Comparison of ENCODE assay signal across 8 cellular contexts in the genomic region with DNA sequence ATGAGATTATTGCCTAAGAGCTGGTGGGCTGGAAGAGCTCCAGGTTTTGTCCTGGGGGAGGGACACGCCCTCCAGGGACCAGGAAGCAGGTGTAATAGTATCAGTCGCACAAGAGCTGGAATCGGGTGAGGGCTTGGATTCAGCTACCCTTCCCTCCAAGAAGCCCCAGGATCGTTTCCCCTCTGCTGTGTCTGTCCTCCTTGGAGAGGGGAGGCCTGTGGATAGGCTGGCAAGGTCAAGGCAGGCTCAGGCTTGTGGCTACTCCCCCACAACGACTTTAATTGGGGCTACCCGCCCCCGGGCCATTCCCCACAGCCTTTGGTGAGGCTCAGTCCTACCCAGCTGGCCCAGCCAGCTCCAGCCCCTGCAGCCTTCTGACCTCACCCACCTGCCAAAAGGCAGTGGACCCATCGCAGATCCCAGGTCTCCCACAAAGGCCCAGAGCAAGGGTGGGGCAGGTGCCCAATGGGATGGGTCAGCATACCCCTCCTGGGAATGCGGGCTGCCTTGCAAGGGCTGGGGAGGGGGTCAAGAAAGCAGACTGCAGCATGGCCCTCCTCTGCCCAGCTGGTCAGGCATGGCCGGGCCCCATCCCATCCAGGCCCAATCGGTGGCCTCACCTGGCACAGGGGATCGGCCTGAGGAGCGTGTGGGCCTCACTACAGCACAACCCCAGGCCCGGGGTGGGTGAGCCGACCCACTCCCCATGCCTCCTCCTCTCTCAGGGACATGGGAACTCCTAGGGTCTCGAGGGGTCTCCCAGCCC. TPM values are rescaled to one million over a fixed set of nuclear protein-coding genes. Genes with fewer than 3 reads are reported as not detected.
DNase-seq lines count a peak whose midpoint lies in the region; ATAC-seq and TF ChIP-seq lines count a peak whose summit lies in the region.

No MANE protein-coding gene starts in this region.

- no peaks in the 10 kb centered on the region for H3K27me3 Mint-ChIP-seq in dendritic cell treated with granulocyte-macrophage colony-stimulating factor and Interleukin-4, amounts not matched to agents 40 ng/mL and 50 ng/mL, for 4 days

- peaks cover 54% of the 10 kb centered on the region for H3K36me3 Mint-ChIP-seq in dendritic cell treated with granulocyte-macrophage colony-stimulating factor and Interleukin-4, amounts not matched to agents 40 ng/mL and 50 ng/mL, for 4 days (ENCODE audit: low read depth)

- CTCF ChIA-PET in GM10248 (lab: Yijun Ruan, JAX), result interaction anchor here (0.6 to 2.0 kb wide), 4 partner anchors 10 to 388 kb away, joined by 3 to 8 read pairs (median 4); no protein-coding TSS in a partner anchor

- peak overlapping the region; percentile 96 for H3K27ac Mint-ChIP-seq in dendritic cell treated with granulocyte-macrophage colony-stimulating factor and Interleukin-4, amounts not matched to agents 40 ng/mL and 50 ng/mL, for 4 days

- intact Hi-C loops in dendritic cell treated with granulocyte-macrophage colony-stimulating factor and Interleukin-4, amounts not matched to agents 40 ng/mL and 50 ng/mL, for 4 days (cut with micrococcal nuclease), result loop anchor here (5.0 kb wide), 1 partner anchor 505 kb away; no protein-coding TSS in a partner anchor
- intact Hi-C loops in mucosa of descending colon (cut with DNase I, micrococcal nuclease), result loop anchor here in 1 of 2 donors (5.0 kb wide), 1 partner anchor 70 kb away; a partner anchor contains a TSS

- peak overlapping the region; percentile 69 for H3K4me3 ChIP-seq in GM12875 (ENCODE audit: low read depth, low read length)
- peak overlapping the region; percentile 97 for H3K4me3 ChIP-seq in mucosa of descending colon

- peak overlapping the region; percentile 84 for H3K4me3 Mint-ChIP-seq in dendritic cell treated with granulocyte-macrophage colony-stimulating factor and Interleukin-4, amounts not matched to agents 40 ng/mL and 50 ng/mL, for 4 days

- POLR2A ChIA-PET in GM10248 (lab: Yijun Ruan, JAX), result no interaction called here

- peak; percentile 78 for ATAC-seq in mucosa of descending colon
- ATAC-seq in HG02970 (IDR thresholded peaks at IDR 0.05; ENCODE audit: low FRiP score, unreplicated experiment), result no peak

- peak; percentile 50 for DNase-seq in NCI-H748 (lab: John Stamatoyannopoulos, UW; ENCODE audit: unreplicated experiment)
- peak; percentile 81 to 91 (median 82) for DNase-seq in mucosa of descending colon
- DNase-seq in NCI-H2107 treated with DMSO at 0.1 percent for 48 hours (lab: John Stamatoyannopoulos, UW; ENCODE audit: unreplicated experiment), result no peak
- DNase-seq in activated gamma-delta T cell (lab: John Stamatoyannopoulos, UW), result no peak
- no peak for DNase-seq in GM10248 (ENCODE audit: extremely low spot score)

- H3K4me1 Mint-ChIP-seq in dendritic cell treated with granulocyte-macrophage colony-stimulating factor and Interleukin-4, amounts not matched to agents 40 ng/mL and 50 ng/mL, for 4 days (ENCODE audit: low read depth), result peaks cover 58% of the 10 kb centered on the region

- TF ChIP-seq CTCF in GM12875 (IDR thresholded peaks at IDR 0.05; ENCODE audit: borderline replicate concordance, insufficient read depth, low read depth, low read length) (no peak), mucosa of descending colon (IDR thresholded peaks at IDR 0.05) (no peak), GM10248 (IDR thresholded peaks at IDR 0.05; ENCODE audit: control extremely low read depth, extremely low read depth, low read depth, missing control alignments) (no peak)

- no peaks in the 10 kb centered on the region for H3K9me3 Mint-ChIP-seq in dendritic cell treated with granulocyte-macrophage colony-stimulating factor and Interleukin-4, amounts not matched to agents 40 ng/mL and 50 ng/mL, for 4 days

- H3K9me3 ChIP-seq in mucosa of descending colon, result no peaks in the 10 kb centered on the region

- H3K4me1 ChIP-seq in mucosa of descending colon (ENCODE audit: low read depth), result peaks cover 31% of the 10 kb centered on the region

- no peaks in the 10 kb centered on the region for H3K36me3 ChIP-seq in mucosa of descending colon (ENCODE audit: low read depth)

RNA-seq across cellular contexts. Expression of a gene that starts 1.0 kb away (rescaled TPM):
- 1,000 to 10,000 TPM in 2 of 3 donors, 100 to 1,000 TPM in 1; 631 to 1,107 (median 1,007) TPM for total RNA-seq in mucosa of descending colon

RNA-seq across cellular contexts. Expression of a gene that starts 12.3 kb away (rescaled TPM):
- total RNA-seq in mucosa of descending colon, result 1 to 10 TPM in 2 of 3 donors, under 1 TPM in 1; 0.46 to 2.8 (median 1.9) TPM

Comparison
In these comparisons a context has a peak if more than half of its experiments do, and no peak if none do; other contexts are left out.
1. DNase-seq: peak in NCI-H748 (single experiment) and mucosa of descending colon (3 of 3); none in NCI-H2107 treated with DMSO at 0.1 percent for 48 hours (single experiment), activated gamma-delta T cell (single experiment) and GM10248 (single experiment).